16 cellular contexts compared by ENCODE assay signal in the genomic region with DNA sequence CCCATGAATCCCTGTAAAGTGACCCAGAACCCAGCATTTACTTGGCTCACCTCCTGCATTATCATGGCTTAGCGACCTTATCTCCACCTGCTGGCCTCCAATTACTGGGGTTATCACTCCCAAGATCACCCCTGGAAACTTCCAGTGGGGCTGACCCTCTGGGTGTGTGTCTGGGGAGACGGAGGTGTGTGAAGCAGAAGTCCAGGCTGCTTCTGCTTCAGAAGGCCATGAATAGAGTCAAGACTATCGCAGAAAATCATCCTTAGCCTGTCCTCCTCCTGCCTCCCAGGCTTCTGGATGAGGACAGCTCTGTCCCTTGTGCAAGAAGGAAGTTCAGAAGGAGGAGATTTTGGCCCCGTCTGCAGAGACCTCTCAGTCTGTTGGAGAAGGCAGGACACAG. TPM values are rescaled to one million over a fixed set of nuclear protein-coding genes. Genes with fewer than 3 reads are reported as not detected.
DNase-seq lines count a peak whose midpoint lies in the region; ATAC-seq and TF ChIP-seq lines count a peak whose summit lies in the region.
"Had no signal": no experiment of that assay in that cellular context is flagged by ENCODE, and none has a peak within 500 bp of the region (broad histone marks: within the 10 kb centered on the region; RNA-seq: fewer than 3 reads in every experiment).

No MANE protein-coding gene starts in this region.

- H3K9me3 Mint-ChIP-seq in CD4-positive, alpha-beta T cell = no peaks in the 10 kb centered on the region
- H3K9me3 Mint-ChIP-seq in GM23338 (no peaks in the 10 kb centered on the region; the same call in 2 of the 3 replicates), endodermal cell (no peaks in the 10 kb centered on the region), neural progenitor cell (no peaks in the 10 kb centered on the region)
- H3K9me3 Mint-ChIP-seq: CD8-positive, alpha-beta memory T cell had no signal

- no peak for TF ChIP-seq CTCF in CD4-positive, alpha-beta T cell (IDR thresholded peaks at IDR 0.05)
- TF ChIP-seq CTCF in GM23338 (conservative IDR thresholded peaks at IDR 0.05; ENCODE audit: low read depth in 2 of 2) (no peak), endodermal cell (conservative IDR thresholded peaks at IDR 0.05) (no peak), neural progenitor cell (IDR thresholded peaks at IDR 0.05) (no peak)

- intact Hi-C loops in CD4-positive, alpha-beta T cell (cut with DNase I, micrococcal nuclease) = loop anchor here (2.0 kb wide), 1 partner anchor 15 kb away; no protein-coding TSS in a partner anchor

- H2AFZ ChIP-seq in GM23338 (peak overlapping the region; percentile 84), neural progenitor cell (replicated peaks) (no peak overlapping the region)

- POLR2A ChIA-PET in CD4-positive, alpha-beta T cell (lab: Charles Lee) = no interaction called here

- H3K9me2 ChIP-seq in GM23338 (ENCODE audit: insufficient read depth) = no peaks in the 10 kb centered on the region

- WGBS in endodermal cell (ENCODE audit: insufficient coverage in 1 of 2, insufficient read length in 1 of 2), 2 experiments = 88 to 100% methylated on average over 1 to 4 of the region's 4 CpGs

- peaks cover 4% of the 10 kb centered on the region for H3K36me3 Mint-ChIP-seq in CD4-positive, alpha-beta T cell (ENCODE audit: low read depth)
- H3K36me3 Mint-ChIP-seq in GM23338 (ENCODE audit: low read depth) (no peaks in the 10 kb centered on the region), endodermal cell (ENCODE audit: low read depth) (no peaks in the 10 kb centered on the region), neural progenitor cell (no peaks in the 10 kb centered on the region)

- H3K4me2 ChIP-seq in GM23338 = peak overlapping the region; percentile 62
- no peak overlapping the region for H3K4me2 ChIP-seq in neural progenitor cell
- H3K4me2 ChIP-seq: BLaER1 treated with 17β-estradiol and CSF1 and Interleukin-3, amounts not matched to agents 10 nM and 100 nM had no signal

- H3K36me3 ChIP-seq in GM23338 (ENCODE audit: insufficient read depth) (no peaks in the 10 kb centered on the region), endodermal cell (ENCODE audit: control insufficient read depth, insufficient read depth, low read length) (no peaks in the 10 kb centered on the region), neural progenitor cell (no peaks in the 10 kb centered on the region)
- H3K36me3 ChIP-seq: BLaER1 treated with 17β-estradiol and CSF1 and Interleukin-3, amounts not matched to agents 10 nM and 100 nM had no signal

- H3K9ac ChIP-seq in endodermal cell (ENCODE audit: extremely low read depth, low read length, poor library complexity, severe bottlenecking) = no peak overlapping the region
- H3K9ac ChIP-seq in neural progenitor cell = no peak overlapping the region
- H3K9ac ChIP-seq: BLaER1 treated with 17β-estradiol and CSF1 and Interleukin-3, amounts not matched to agents 10 nM and 100 nM had no signal

- CTCF ChIA-PET in CD4-positive, alpha-beta T cell (lab: Charles Lee) = no interaction called here

- DNase-seq in CD4-positive, alpha-beta T cell = no peak
- DNase-seq in GM23338 (ENCODE audit: low spot score) = no peak
- peak; percentile 34 for DNase-seq in endodermal cell
- no peak for DNase-seq in neural progenitor cell (ENCODE audit: low spot score)
- DNase-seq in activated CD4-positive, alpha-beta T cell treated with anti-CD3 and anti-CD28 coated beads, Interleukin-2, amount 50 U/mL, for 4 hours = no peak
- no peak for DNase-seq in putamen (ENCODE audit: low spot score)
- DNase-seq: CD8-positive, alpha-beta memory T cell; GOT3; KG1; NCI-H1105 treated with DMSO at 0.1 percent for 48 hours; NCI-H1694 treated with DMSO at 0.1 percent for 48 hours had no signal

- peaks cover 5% of the 10 kb centered on the region for H3K27me3 Mint-ChIP-seq in CD4-positive, alpha-beta T cell
- peaks cover 12% of the 10 kb centered on the region for H3K27me3 Mint-ChIP-seq in GM23338 (ENCODE audit: insufficient read depth, low read depth, poor library complexity)
- H3K27me3 Mint-ChIP-seq in endodermal cell (ENCODE audit: insufficient read depth) = peaks cover 79% of the 10 kb centered on the region
- H3K27me3 Mint-ChIP-seq in neural progenitor cell (ENCODE audit: insufficient read depth, low read depth) = peaks cover 4% of the 10 kb centered on the region

- H3K79me2 ChIP-seq in GM23338 (replicated peaks; ENCODE audit: insufficient read depth) (no peaks in the 10 kb centered on the region), neural progenitor cell (ENCODE audit: low read depth) (no peaks in the 10 kb centered on the region)

- H3K27ac Mint-ChIP-seq in CD4-positive, alpha-beta T cell = peak overlapping the region; percentile 89
- H3K27ac Mint-ChIP-seq in GM23338 (no peak overlapping the region), endodermal cell (no peak overlapping the region), neural progenitor cell (no peak overlapping the region)

- H3K27me3 ChIP-seq in CD4-positive, alpha-beta T cell (ENCODE audit: control insufficient read depth, insufficient read depth, low read length) = no peaks in the 10 kb centered on the region
- peaks cover 24% of the 10 kb centered on the region for H3K27me3 ChIP-seq in GM23338 (ENCODE audit: insufficient read depth)
- peaks cover 37% of the 10 kb centered on the region for H3K27me3 ChIP-seq in endodermal cell (ENCODE audit: control insufficient read depth, insufficient read depth, low read length, poor library complexity, severe bottlenecking)
- peaks cover 25% of the 10 kb centered on the region for H3K27me3 ChIP-seq in neural progenitor cell
- H3K27me3 ChIP-seq: BLaER1 treated with 17β-estradiol and CSF1 and Interleukin-3, amounts not matched to agents 10 nM and 100 nM had no signal

- H3K4me3 ChIP-seq in GM23338 (peak overlapping the region; percentile 42; the same call in 1 of the 2 replicates), endodermal cell (ENCODE audit: low read length) (no peak overlapping the region), neural progenitor cell (no peak overlapping the region)
- H3K4me3 ChIP-seq: BLaER1 treated with 17β-estradiol and CSF1 and Interleukin-3, amounts not matched to agents 10 nM and 100 nM had no signal

- no peaks in the 10 kb centered on the region for H4K20me1 ChIP-seq in GM23338 (replicated peaks; ENCODE audit: insufficient read depth)
- no peaks in the 10 kb centered on the region for H4K20me1 ChIP-seq in neural progenitor cell (ENCODE audit: low read depth)
- H4K20me1 ChIP-seq: BLaER1 treated with 17β-estradiol and CSF1 and Interleukin-3, amounts not matched to agents 10 nM and 100 nM had no signal

- H3K27ac ChIP-seq in CD4-positive, alpha-beta T cell (ENCODE audit: low read depth, low read length) = no peak overlapping the region
- no peak overlapping the region for H3K27ac ChIP-seq in GM23338 (ENCODE audit: low read depth)
- no peak overlapping the region for H3K27ac ChIP-seq in endodermal cell (ENCODE audit: low read depth, low read length)
- no peak overlapping the region for H3K27ac ChIP-seq in neural progenitor cell
- H3K27ac ChIP-seq: BLaER1 treated with 17β-estradiol and CSF1 and Interleukin-3, amounts not matched to agents 10 nM and 100 nM had no signal

- H3K4me3 Mint-ChIP-seq in CD4-positive, alpha-beta T cell = no peak overlapping the region
- H3K4me3 Mint-ChIP-seq in GM23338 (peak overlapping the region; percentile 40; the same call in 1 of the 3 replicates), endodermal cell (no peak overlapping the region), neural progenitor cell (peak overlapping the region; percentile 20)
- H3K4me3 Mint-ChIP-seq: CD8-positive, alpha-beta memory T cell had no signal

- no peak for ATAC-seq in CD4-positive, alpha-beta T cell (ENCODE audit: poor library complexity)
- ATAC-seq in GM23338 (no peak; the same call in 2 of the 3 replicates), GM18861 (IDR thresholded peaks at IDR 0.05; ENCODE audit: unreplicated experiment) (no peak)
- ATAC-seq: Panc1 had no signal

- H3K4me1 Mint-ChIP-seq in CD4-positive, alpha-beta T cell (ENCODE audit: low read depth) = peaks cover 65% of the 10 kb centered on the region
- H3K4me1 Mint-ChIP-seq in GM23338 = no peaks in the 10 kb centered on the region
- H3K4me1 Mint-ChIP-seq in endodermal cell = peaks cover 6% of the 10 kb centered on the region
- H3K4me1 Mint-ChIP-seq in neural progenitor cell = no peaks in the 10 kb centered on the region

- no peaks in the 10 kb centered on the region for H3K4me1 ChIP-seq in GM23338 (ENCODE audit: insufficient read depth)
- H3K4me1 ChIP-seq in endodermal cell (ENCODE audit: control insufficient read depth, insufficient read depth, low read length) = no peaks in the 10 kb centered on the region
- H3K4me1 ChIP-seq in neural progenitor cell = no peaks in the 10 kb centered on the region
- H3K4me1 ChIP-seq: BLaER1 treated with 17β-estradiol and CSF1 and Interleukin-3, amounts not matched to agents 10 nM and 100 nM had no signal

- H3F3A ChIP-seq in GM23338 (replicated peaks; ENCODE audit: low read depth) (no peaks in the 10 kb centered on the region), neural progenitor cell (ENCODE audit: low read depth) (no peaks in the 10 kb centered on the region)

- no peaks in the 10 kb centered on the region for H3K9me3 ChIP-seq in CD4-positive, alpha-beta T cell (ENCODE audit: control insufficient read depth, low read length)
- H3K9me3 ChIP-seq in endodermal cell (ENCODE audit: control insufficient read depth, low read length) (no peaks in the 10 kb centered on the region), neural progenitor cell (ENCODE audit: low read depth) (no peaks in the 10 kb centered on the region)

RNA-seq across cellular contexts. Expression of gene KRT72, which starts 0.4 kb away (rescaled TPM):
- 10 to 100 TPM; 82.2 to 83.4 TPM for total RNA-seq in CD4-positive, alpha-beta T cell
- total RNA-seq in GM23338 (2014; rRNA removed; shearing (Covaris generic)) = not detected in 2 replicates
- not detected in 2 replicates for polyA plus RNA-seq in GM23338 (2016; fragmentation: Nextera tagmentation; extraction: Ambion mirVana)
- total RNA-seq in endodermal cell = not detected
- polyA plus RNA-seq in endodermal cell (2013, experiment 1 of 2) = not detected
- polyA plus RNA-seq in endodermal cell (2013, experiment 2 of 2) = not detected
- not detected in 2 replicates for total RNA-seq in neural progenitor cell (ENCODE audit: low replicate concordance)
- total RNA-seq: CD8-positive, alpha-beta memory T cell; HT-29; NCI-H460 had no signal
- polyA plus RNA-seq: CD8-positive, alpha-beta memory T cell had no signal

RNA-seq across cellular contexts. Expression of gene KRT73, which starts 16.7 kb away (rescaled TPM):
- 10 to 100 TPM; 67.2 to 69.7 TPM for total RNA-seq in CD4-positive, alpha-beta T cell
- not detected in 2 replicates for total RNA-seq in GM23338 (2014; rRNA removed; shearing (Covaris generic))
- polyA plus RNA-seq in GM23338 (2016; fragmentation: Nextera tagmentation; extraction: Ambion mirVana) = not detected in 2 replicates
- not detected for total RNA-seq in endodermal cell
- polyA plus RNA-seq in endodermal cell (2013, experiment 1 of 2) = not detected
- polyA plus RNA-seq in endodermal cell (2013, experiment 2 of 2) = not detected
- not detected in 2 replicates for total RNA-seq in neural progenitor cell (ENCODE audit: low replicate concordance)
- total RNA-seq: HT-29, NCI-H460 had no signal

RNA-seq across cellular contexts. Expression of gene KRT74, which starts 28.0 kb away (rescaled TPM):
- total RNA-seq in CD4-positive, alpha-beta T cell = under 1 TPM; 0.30 to 0.34 TPM
- not detected in 2 replicates for total RNA-seq in GM23338 (2014; rRNA removed; shearing (Covaris generic))
- polyA plus RNA-seq in GM23338 (2016; fragmentation: Nextera tagmentation; extraction: Ambion mirVana) = not detected in 2 replicates
- total RNA-seq in endodermal cell (not detected), neural progenitor cell (ENCODE audit: low replicate concordance) (not detected in 2 replicates)
- polyA plus RNA-seq in endodermal cell (2013, experiment 1 of 2) = not detected
- polyA plus RNA-seq in endodermal cell (2013, experiment 2 of 2) = not detected
- total RNA-seq: CD8-positive, alpha-beta memory T cell; HT-29; NCI-H460 had no signal
- polyA plus RNA-seq: CD8-positive, alpha-beta memory T cell had no signal

RNA-seq across cellular contexts. Expression of gene KRT71, which starts 48.7 kb away (rescaled TPM):
- not detected for total RNA-seq in CD4-positive, alpha-beta T cell
- total RNA-seq in GM23338 (2014; rRNA removed; shearing (Covaris generic)) = not detected in 2 replicates
- not detected in 2 replicates for polyA plus RNA-seq in GM23338 (2016; fragmentation: Nextera tagmentation; extraction: Ambion mirVana)
- not detected for total RNA-seq in endodermal cell
- not detected for polyA plus RNA-seq in endodermal cell (2013, experiment 1 of 2)
- polyA plus RNA-seq in endodermal cell (2013, experiment 2 of 2) = not detected
- not detected in 2 replicates for total RNA-seq in neural progenitor cell (ENCODE audit: low replicate concordance)
- total RNA-seq: CD8-positive, alpha-beta memory T cell; HT-29; NCI-H460 had no signal
- polyA plus RNA-seq: CD8-positive, alpha-beta memory T cell had no signal

RNA-seq across cellular contexts. Expression of gene KRT2, which starts 50.3 kb away (rescaled TPM):
- 1 to 10 TPM; 1.7 to 2.1 TPM for total RNA-seq in CD4-positive, alpha-beta T cell
- not detected in 2 replicates for total RNA-seq in GM23338 (2014; rRNA removed; shearing (Covaris generic))
- polyA plus RNA-seq in GM23338 (2016; fragmentation: Nextera tagmentation; extraction: Ambion mirVana) = not detected in 2 replicates
- total RNA-seq in endodermal cell (not detected), neural progenitor cell (ENCODE audit: low replicate concordance) (not detected in 2 replicates)
- not detected for polyA plus RNA-seq in endodermal cell (2013, experiment 1 of 2)
- not detected for polyA plus RNA-seq in endodermal cell (2013, experiment 2 of 2)
- total RNA-seq: CD8-positive, alpha-beta memory T cell; HT-29; NCI-H460 had no signal

Comparison
In these comparisons a context has a peak if more than half of its experiments do, and no peak if none do; other contexts are left out.
1. H3K4me3 Mint-ChIP-seq: peak in GM23338 (single experiment) and neural progenitor cell (single experiment); none in CD4-positive, alpha-beta T cell (single experiment) and endodermal cell (single experiment).
2. RNA of gene KRT72, which starts 0.4 kb away (total RNA-seq): 82.2 to 83.4 TPM in CD4-positive, alpha-beta T cell; not detected in GM23338, not detected in endodermal cell and not detected in neural progenitor cell; every median in the first group is over 10 times any median in the second.
3. RNA of gene KRT73, which starts 16.7 kb away (total RNA-seq): 67.2 to 69.7 TPM in CD4-positive, alpha-beta T cell; not detected in GM23338, not detected in endodermal cell and not detected in neural progenitor cell; every median in the first group is over 10 times any median in the second.